Comparison of ENCODE assay signal across 23 cellular contexts in the genomic region with DNA sequence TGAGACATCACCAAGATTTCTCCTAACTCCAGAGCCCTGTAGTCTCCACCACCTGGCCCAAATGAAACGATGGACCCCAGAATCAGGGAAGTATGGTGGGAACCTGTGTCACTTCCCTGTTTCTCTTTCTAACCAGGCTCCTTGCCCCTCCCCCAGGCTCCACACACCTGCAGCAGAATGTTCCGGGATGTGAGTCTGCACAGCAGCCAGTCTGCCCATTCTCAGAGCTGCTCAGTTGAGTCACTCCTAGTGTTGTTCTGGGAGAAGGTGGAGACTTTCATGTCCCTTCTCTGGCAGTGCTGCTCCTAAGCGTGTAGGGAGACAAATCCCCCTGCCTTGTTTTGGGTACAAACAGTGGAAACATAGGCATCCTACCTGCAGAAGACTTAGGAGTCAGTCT.
"Had no signal": no experiment of that assay in that cellular context is flagged by ENCODE, and none has a peak within 500 bp of the region (broad histone marks: within the 10 kb centered on the region; RNA-seq: fewer than 3 reads in every experiment).

No MANE protein-coding gene starts in this region.

- H3K4me3 Mint-ChIP-seq: mesothelial cell of epicardium; nephron; stimulated activated naive B cell treated with anti-CD40 and anti-IgM and Interleukin-4, amounts not matched to agents 10 μg/mL and 1 μg/mL and 100 μg/mL, for 72 hours had no signal

- H3K36me3 Mint-ChIP-seq: activated naive CD4-positive, alpha-beta T cell treated with anti-CD3 and anti-CD28 coated beads, Interleukin-2, amount 50 U/mL, for 72 hours; mesothelial cell of epicardium; stimulated activated naive B cell treated with anti-CD40 and anti-IgM and Interleukin-4, amounts not matched to agents 10 μg/mL and 1 μg/mL and 100 μg/mL, for 72 hours had no signal

- FAIRE-seq: astrocyte, islet of Langerhans, urothelium cell line had no signal

- ATAC-seq: activated naive CD4-positive, alpha-beta T cell treated with anti-CD3 and anti-CD28 coated beads, Interleukin-2, amount 50 U/mL, for 72 hours; left lobe of liver; stimulated activated naive B cell treated with anti-CD40 and anti-IgM and Interleukin-4, amounts not matched to agents 10 μg/mL and 1 μg/mL and 100 μg/mL, for 72 hours had no signal

- H3K9me3 ChIP-seq: adrenal gland had no signal

- H3K4me1 ChIP-seq: adrenal gland, breast epithelium, sigmoid colon had no signal

- H3K27ac Mint-ChIP-seq: activated naive CD4-positive, alpha-beta T cell treated with anti-CD3 and anti-CD28 coated beads, Interleukin-2, amount 50 U/mL, for 72 hours; mesothelial cell of epicardium; nephron; stimulated activated naive B cell treated with anti-CD40 and anti-IgM and Interleukin-4, amounts not matched to agents 10 μg/mL and 1 μg/mL and 100 μg/mL, for 72 hours had no signal

- H3K4me3 ChIP-seq: adrenal gland, breast epithelium, lung, sigmoid colon, tibial artery had no signal

- H3K4me1 Mint-ChIP-seq: nephron; stimulated activated naive B cell treated with anti-CD40 and anti-IgM and Interleukin-4, amounts not matched to agents 10 μg/mL and 1 μg/mL and 100 μg/mL, for 72 hours had no signal

- H3K27me3 ChIP-seq: breast epithelium had no signal

- H3K27ac ChIP-seq: adrenal gland, breast epithelium, sigmoid colon, tibial artery, VCaP had no signal

- H3K36me3 ChIP-seq: adrenal gland, breast epithelium, sigmoid colon, tibial artery had no signal

- DNase-seq: activated CD4-positive, CD25-positive, alpha-beta regulatory T cell treated with anti-CD3 and anti-CD28 coated beads, Interleukin-2, amount 50 U/mL, for 72 hours; activated CD8-positive, alpha-beta memory T cell treated with anti-CD3 and anti-CD28 coated beads for 24 hours; activated gamma-delta T cell treated with Interleukin-2 at 50 U/mL for 16 hours; cerebellar nuclear complex; effector CD8-positive, alpha-beta T cell; foreskin melanocyte; glutamatergic neuron; hippocampal formation; sigmoid colon; stimulated activated naive B cell treated with anti-CD40 and anti-IgM and Interleukin-4, amounts not matched to agents 10 μg/mL and 1 μg/mL and 100 μg/mL, for 72 hours; T-helper 2 cell; tibial artery had no signal
